Comparison of ENCODE assay signal across 1 cellular context in the genomic region with DNA sequence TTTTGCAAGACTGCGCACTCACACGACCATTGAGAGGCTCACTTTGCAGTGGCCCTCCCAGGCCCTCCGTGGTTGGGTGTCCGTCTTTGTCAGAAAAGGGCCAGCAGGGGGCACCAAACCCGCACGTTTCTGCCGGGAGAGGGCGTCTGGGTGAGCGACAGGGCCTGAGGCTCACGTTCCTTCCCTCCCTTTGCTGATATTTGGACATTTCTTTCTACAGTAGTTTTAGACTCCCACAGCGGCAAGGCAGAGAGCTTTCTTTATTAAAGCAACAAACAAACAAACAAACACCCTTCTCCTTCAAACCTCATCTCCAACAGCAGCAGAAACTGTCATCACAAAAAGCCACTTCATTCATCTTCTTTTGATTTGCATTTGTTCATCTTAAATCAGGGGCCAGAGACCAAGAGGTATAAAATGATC.
TF ChIP-seq lines count a peak whose summit lies in the region.

No MANE protein-coding gene starts in this region.

TF ChIP-seq in GM12878, 131 proteins besides CTCF, POLR2A, EP300 and RAD21 (continued from another document and continues in another):
- TF ChIP-seq, protein P1, sequence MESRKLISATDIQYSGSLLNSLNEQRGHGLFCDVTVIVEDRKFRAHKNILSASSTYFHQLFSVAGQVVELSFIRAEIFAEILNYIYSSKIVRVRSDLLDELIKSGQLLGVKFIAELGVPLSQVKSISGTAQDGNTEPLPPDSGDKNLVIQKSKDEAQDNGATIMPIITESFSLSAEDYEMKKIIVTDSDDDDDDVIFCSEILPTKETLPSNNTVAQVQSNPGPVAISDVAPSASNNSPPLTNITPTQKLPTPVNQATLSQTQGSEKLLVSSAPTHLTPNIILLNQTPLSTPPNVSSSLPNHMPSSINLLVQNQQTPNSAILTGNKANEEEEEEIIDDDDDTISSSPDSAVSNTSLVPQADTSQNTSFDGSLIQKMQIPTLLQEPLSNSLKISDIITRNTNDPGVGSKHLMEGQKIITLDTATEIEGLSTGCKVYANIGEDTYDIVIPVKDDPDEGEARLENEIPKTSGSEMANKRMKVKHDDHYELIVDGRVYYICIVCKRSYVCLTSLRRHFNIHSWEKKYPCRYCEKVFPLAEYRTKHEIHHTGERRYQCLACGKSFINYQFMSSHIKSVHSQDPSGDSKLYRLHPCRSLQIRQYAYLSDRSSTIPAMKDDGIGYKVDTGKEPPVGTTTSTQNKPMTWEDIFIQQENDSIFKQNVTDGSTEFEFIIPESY (IDR thresholded peaks at IDR 0.05), result no peak
- TF ChIP-seq CHD4 (IDR thresholded peaks at IDR 0.05) (no peak), KLF5 (IDR thresholded peaks at IDR 0.05; ENCODE audit: partially characterized antibody) (no peak), TCF7 (IDR thresholded peaks at IDR 0.05; ENCODE audit: borderline replicate concordance) (no peak), NFIC (IDR thresholded peaks at IDR 0.05; ENCODE audit: low read depth, low read length) (no peak), TBL1XR1 (IDR thresholded peaks at IDR 0.05; ENCODE audit: low read depth, low read length) (no peak), CBX3 (IDR thresholded peaks at IDR 0.05; ENCODE audit: borderline replicate concordance, low read depth) (no peak), BMI1 (IDR thresholded peaks at IDR 0.05; ENCODE audit: borderline replicate concordance) (no peak), NR2F1 (conservative IDR thresholded peaks at IDR 0.05) (no peak), SIN3A (IDR thresholded peaks at IDR 0.05; ENCODE audit: low read depth, low read length) (peak; percentile 30; the same call in 1 of the 2 replicates), ZZZ3 (IDR thresholded peaks at IDR 0.05; ENCODE audit: control insufficient read depth, insufficient read length, low read depth) (no peak), ZNF207 (IDR thresholded peaks at IDR 0.05; ENCODE audit: borderline replicate concordance) (no peak), TCF3 (IDR thresholded peaks at IDR 0.05; ENCODE audit: borderline replicate concordance, insufficient read depth, low read depth, low read length) (no peak), MEF2B (IDR thresholded peaks at IDR 0.05; ENCODE audit: partially characterized antibody, poor library complexity, severe bottlenecking) (no peak), HCFC1 (IDR thresholded peaks at IDR 0.05; ENCODE audit: low read length) (no peak), BHLHE40 (IDR thresholded peaks at IDR 0.05; ENCODE audit: borderline replicate concordance in 1 of 2, low read depth in 2 of 2, low read length in 1 of 2) (peak; percentile 76 to 87; a peak in 3 of 4 replicates), CREM (IDR thresholded peaks at IDR 0.05; ENCODE audit: low read depth) (no peak), SMC3 (IDR thresholded peaks at IDR 0.05; ENCODE audit: borderline replicate concordance, low read length) (peak; percentile 92), YY1 (IDR thresholded peaks at IDR 0.05; ENCODE audit: low read depth, low read length) (peak; percentile 66; the same call in 1 of the 2 replicates), CBX5 (IDR thresholded peaks at IDR 0.05; ENCODE audit: low read depth) (no peak), MYC (IDR thresholded peaks at IDR 0.05; ENCODE audit: insufficient read depth, insufficient read length, insufficient replicate concordance, low read length, severe bottlenecking) (no peak), GABPA (IDR thresholded peaks at IDR 0.05; ENCODE audit: low read depth) (no peak), MYB (IDR thresholded peaks at IDR 0.05; ENCODE audit: borderline replicate concordance, low read depth, low read length) (no peak), PAX8 (IDR thresholded peaks at IDR 0.05) (no peak)
- TF ChIP-seq, protein P2, sequence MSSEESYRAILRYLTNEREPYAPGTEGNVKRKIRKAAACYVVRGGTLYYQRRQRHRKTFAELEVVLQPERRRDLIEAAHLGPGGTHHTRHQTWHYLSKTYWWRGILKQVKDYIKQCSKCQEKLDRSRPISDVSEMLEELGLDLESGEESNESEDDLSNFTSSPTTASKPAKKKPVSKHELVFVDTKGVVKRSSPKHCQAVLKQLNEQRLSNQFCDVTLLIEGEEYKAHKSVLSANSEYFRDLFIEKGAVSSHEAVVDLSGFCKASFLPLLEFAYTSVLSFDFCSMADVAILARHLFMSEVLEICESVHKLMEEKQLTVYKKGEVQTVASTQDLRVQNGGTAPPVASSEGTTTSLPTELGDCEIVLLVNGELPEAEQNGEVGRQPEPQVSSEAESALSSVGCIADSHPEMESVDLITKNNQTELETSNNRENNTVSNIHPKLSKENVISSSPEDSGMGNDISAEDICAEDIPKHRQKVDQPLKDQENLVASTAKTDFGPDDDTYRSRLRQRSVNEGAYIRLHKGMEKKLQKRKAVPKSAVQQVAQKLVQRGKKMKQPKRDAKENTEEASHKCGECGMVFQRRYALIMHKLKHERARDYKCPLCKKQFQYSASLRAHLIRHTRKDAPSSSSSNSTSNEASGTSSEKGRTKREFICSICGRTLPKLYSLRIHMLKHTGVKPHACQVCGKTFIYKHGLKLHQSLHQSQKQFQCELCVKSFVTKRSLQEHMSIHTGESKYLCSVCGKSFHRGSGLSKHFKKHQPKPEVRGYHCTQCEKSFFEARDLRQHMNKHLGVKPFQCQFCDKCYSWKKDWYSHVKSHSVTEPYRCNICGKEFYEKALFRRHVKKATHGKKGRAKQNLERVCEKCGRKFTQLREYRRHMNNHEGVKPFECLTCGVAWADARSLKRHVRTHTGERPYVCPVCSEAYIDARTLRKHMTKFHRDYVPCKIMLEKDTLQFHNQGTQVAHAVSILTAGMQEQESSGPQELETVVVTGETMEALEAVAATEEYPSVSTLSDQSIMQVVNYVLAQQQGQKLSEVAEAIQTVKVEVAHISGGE (CRISPR knock-in tag; IDR thresholded peaks at IDR 0.05), result no peak
- TF ChIP-seq, protein P3, sequence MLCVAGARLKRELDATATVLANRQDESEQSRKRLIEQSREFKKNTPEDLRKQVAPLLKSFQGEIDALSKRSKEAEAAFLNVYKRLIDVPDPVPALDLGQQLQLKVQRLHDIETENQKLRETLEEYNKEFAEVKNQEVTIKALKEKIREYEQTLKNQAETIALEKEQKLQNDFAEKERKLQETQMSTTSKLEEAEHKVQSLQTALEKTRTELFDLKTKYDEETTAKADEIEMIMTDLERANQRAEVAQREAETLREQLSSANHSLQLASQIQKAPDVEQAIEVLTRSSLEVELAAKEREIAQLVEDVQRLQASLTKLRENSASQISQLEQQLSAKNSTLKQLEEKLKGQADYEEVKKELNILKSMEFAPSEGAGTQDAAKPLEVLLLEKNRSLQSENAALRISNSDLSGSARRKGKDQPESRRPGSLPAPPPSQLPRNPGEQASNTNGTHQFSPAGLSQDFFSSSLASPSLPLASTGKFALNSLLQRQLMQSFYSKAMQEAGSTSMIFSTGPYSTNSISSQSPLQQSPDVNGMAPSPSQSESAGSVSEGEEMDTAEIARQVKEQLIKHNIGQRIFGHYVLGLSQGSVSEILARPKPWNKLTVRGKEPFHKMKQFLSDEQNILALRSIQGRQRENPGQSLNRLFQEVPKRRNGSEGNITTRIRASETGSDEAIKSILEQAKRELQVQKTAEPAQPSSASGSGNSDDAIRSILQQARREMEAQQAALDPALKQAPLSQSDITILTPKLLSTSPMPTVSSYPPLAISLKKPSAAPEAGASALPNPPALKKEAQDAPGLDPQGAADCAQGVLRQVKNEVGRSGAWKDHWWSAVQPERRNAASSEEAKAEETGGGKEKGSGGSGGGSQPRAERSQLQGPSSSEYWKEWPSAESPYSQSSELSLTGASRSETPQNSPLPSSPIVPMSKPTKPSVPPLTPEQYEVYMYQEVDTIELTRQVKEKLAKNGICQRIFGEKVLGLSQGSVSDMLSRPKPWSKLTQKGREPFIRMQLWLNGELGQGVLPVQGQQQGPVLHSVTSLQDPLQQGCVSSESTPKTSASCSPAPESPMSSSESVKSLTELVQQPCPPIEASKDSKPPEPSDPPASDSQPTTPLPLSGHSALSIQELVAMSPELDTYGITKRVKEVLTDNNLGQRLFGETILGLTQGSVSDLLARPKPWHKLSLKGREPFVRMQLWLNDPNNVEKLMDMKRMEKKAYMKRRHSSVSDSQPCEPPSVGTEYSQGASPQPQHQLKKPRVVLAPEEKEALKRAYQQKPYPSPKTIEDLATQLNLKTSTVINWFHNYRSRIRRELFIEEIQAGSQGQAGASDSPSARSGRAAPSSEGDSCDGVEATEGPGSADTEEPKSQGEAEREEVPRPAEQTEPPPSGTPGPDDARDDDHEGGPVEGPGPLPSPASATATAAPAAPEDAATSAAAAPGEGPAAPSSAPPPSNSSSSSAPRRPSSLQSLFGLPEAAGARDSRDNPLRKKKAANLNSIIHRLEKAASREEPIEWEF (IDR thresholded peaks at IDR 0.05; ENCODE audit: insufficient replicate concordance, low read depth, low read length), result peak; percentile 44
- TF ChIP-seq, protein P4, sequence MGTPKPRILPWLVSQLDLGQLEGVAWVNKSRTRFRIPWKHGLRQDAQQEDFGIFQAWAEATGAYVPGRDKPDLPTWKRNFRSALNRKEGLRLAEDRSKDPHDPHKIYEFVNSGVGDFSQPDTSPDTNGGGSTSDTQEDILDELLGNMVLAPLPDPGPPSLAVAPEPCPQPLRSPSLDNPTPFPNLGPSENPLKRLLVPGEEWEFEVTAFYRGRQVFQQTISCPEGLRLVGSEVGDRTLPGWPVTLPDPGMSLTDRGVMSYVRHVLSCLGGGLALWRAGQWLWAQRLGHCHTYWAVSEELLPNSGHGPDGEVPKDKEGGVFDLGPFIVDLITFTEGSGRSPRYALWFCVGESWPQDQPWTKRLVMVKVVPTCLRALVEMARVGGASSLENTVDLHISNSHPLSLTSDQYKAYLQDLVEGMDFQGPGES (IDR thresholded peaks at IDR 0.05), result no peak
- TF ChIP-seq, protein P5, sequence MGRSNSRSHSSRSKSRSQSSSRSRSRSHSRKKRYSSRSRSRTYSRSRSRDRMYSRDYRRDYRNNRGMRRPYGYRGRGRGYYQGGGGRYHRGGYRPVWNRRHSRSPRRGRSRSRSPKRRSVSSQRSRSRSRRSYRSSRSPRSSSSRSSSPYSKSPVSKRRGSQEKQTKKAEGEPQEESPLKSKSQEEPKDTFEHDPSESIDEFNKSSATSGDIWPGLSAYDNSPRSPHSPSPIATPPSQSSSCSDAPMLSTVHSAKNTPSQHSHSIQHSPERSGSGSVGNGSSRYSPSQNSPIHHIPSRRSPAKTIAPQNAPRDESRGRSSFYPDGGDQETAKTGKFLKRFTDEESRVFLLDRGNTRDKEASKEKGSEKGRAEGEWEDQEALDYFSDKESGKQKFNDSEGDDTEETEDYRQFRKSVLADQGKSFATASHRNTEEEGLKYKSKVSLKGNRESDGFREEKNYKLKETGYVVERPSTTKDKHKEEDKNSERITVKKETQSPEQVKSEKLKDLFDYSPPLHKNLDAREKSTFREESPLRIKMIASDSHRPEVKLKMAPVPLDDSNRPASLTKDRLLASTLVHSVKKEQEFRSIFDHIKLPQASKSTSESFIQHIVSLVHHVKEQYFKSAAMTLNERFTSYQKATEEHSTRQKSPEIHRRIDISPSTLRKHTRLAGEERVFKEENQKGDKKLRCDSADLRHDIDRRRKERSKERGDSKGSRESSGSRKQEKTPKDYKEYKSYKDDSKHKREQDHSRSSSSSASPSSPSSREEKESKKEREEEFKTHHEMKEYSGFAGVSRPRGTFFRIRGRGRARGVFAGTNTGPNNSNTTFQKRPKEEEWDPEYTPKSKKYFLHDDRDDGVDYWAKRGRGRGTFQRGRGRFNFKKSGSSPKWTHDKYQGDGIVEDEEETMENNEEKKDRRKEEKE (IDR thresholded peaks at IDR 0.05), result no peak
- TF ChIP-seq, protein P6, sequence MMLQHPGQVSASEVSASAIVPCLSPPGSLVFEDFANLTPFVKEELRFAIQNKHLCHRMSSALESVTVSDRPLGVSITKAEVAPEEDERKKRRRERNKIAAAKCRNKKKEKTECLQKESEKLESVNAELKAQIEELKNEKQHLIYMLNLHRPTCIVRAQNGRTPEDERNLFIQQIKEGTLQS (IDR thresholded peaks at IDR 0.05; ENCODE audit: borderline replicate concordance, extremely low read depth, low read depth, low read length), result peak; percentile 10; the same call in 1 of the 2 replicates
- TF ChIP-seq, protein P7, sequence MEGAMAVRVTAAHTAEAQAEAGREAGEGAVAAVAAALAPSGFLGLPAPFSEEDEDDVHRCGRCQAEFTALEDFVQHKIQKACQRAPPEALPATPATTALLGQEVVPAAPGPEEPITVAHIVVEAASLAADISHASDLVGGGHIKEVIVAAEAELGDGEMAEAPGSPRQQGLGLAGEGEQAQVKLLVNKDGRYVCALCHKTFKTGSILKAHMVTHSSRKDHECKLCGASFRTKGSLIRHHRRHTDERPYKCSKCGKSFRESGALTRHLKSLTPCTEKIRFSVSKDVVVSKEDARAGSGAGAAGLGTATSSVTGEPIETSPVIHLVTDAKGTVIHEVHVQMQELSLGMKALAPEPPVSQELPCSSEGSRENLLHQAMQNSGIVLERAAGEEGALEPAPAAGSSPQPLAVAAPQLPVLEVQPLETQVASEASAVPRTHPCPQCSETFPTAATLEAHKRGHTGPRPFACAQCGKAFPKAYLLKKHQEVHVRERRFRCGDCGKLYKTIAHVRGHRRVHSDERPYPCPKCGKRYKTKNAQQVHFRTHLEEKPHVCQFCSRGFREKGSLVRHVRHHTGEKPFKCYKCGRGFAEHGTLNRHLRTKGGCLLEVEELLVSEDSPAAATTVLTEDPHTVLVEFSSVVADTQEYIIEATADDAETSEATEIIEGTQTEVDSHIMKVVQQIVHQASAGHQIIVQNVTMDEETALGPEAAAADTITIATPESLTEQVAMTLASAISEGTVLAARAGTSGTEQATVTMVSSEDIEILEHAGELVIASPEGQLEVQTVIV (IDR thresholded peaks at IDR 0.05; ENCODE audit: borderline replicate concordance, partially characterized antibody), result no peak
- TF ChIP-seq, protein P8, sequence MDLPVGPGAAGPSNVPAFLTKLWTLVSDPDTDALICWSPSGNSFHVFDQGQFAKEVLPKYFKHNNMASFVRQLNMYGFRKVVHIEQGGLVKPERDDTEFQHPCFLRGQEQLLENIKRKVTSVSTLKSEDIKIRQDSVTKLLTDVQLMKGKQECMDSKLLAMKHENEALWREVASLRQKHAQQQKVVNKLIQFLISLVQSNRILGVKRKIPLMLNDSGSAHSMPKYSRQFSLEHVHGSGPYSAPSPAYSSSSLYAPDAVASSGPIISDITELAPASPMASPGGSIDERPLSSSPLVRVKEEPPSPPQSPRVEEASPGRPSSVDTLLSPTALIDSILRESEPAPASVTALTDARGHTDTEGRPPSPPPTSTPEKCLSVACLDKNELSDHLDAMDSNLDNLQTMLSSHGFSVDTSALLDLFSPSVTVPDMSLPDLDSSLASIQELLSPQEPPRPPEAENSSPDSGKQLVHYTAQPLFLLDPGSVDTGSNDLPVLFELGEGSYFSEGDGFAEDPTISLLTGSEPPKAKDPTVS (IDR thresholded peaks at IDR 0.05; ENCODE audit: low read depth, low read length), result no peak
- TF ChIP-seq, protein P9, sequence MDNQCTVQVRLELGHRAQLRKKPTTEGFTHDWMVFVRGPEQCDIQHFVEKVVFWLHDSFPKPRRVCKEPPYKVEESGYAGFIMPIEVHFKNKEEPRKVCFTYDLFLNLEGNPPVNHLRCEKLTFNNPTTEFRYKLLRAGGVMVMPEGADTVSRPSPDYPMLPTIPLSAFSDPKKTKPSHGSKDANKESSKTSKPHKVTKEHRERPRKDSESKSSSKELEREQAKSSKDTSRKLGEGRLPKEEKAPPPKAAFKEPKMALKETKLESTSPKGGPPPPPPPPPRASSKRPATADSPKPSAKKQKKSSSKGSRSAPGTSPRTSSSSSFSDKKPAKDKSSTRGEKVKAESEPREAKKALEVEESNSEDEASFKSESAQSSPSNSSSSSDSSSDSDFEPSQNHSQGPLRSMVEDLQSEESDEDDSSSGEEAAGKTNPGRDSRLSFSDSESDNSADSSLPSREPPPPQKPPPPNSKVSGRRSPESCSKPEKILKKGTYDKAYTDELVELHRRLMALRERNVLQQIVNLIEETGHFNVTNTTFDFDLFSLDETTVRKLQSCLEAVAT (IDR thresholded peaks at IDR 0.05), result 0 out of 2 replicates have a peak, but pooled peaks have one; percentile 32
